ENCODE assay signal across 1 cellular context in the genomic region with DNA sequence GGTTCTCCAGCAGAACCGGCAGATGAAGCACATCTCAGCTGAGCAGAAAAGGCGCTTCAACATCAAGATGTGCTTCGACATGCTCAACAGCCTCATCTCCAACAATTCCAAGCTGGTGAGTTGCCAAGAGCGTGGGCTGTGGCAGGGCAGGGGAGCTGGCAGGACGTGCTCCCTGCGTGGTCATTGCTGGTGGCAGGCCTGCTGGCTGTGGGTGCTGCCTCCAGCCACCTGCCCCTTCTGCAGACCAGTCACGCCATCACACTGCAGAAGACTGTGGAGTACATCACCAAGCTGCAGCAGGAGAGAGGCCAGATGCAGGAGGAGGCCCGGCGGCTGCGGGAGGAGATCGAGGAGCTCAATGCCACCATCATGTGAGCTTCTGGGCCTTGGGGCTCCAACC.
TF ChIP-seq lines count a peak whose summit lies in the region.

No MANE protein-coding gene starts in this region.

TF ChIP-seq in H1, 55 proteins besides CTCF, POLR2A, EP300 and RAD21:
- TF ChIP-seq, protein P1, sequence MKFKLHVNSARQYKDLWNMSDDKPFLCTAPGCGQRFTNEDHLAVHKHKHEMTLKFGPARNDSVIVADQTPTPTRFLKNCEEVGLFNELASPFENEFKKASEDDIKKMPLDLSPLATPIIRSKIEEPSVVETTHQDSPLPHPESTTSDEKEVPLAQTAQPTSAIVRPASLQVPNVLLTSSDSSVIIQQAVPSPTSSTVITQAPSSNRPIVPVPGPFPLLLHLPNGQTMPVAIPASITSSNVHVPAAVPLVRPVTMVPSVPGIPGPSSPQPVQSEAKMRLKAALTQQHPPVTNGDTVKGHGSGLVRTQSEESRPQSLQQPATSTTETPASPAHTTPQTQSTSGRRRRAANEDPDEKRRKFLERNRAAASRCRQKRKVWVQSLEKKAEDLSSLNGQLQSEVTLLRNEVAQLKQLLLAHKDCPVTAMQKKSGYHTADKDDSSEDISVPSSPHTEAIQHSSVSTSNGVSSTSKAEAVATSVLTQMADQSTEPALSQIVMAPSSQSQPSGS (IDR thresholded peaks at IDR 0.05; ENCODE audit: low read length): no peak
- TF ChIP-seq CBX8 (IDR thresholded peaks at IDR 0.05; ENCODE audit: borderline replicate concordance, low read depth, low read length) (no peak), SP4 (IDR thresholded peaks at IDR 0.05; ENCODE audit: low read length) (no peak), RNF2 (IDR thresholded peaks at IDR 0.05; ENCODE audit: borderline replicate concordance, low read depth, low read length, missing control alignments, poor library complexity, severe bottlenecking) (no peak), RXRA (IDR thresholded peaks at IDR 0.05; ENCODE audit: insufficient read depth, low read depth, low read length) (no peak), CBX5 (IDR thresholded peaks at IDR 0.05; ENCODE audit: low read depth, low read length) (no peak), FOSL1 (IDR thresholded peaks at IDR 0.05; ENCODE audit: insufficient read depth, low read depth, low read length) (no peak), TBP (IDR thresholded peaks at IDR 0.05; ENCODE audit: low read depth, low read length) (no peak), BCL11A (IDR thresholded peaks at IDR 0.05; ENCODE audit: low read depth in 2 of 2, low read length in 2 of 2) (no peak), KDM1A (IDR thresholded peaks at IDR 0.05; ENCODE audit: borderline replicate concordance, low read length) (no peak), CHD2 (IDR thresholded peaks at IDR 0.05; ENCODE audit: low read length) (no peak), TCF12 (IDR thresholded peaks at IDR 0.05; ENCODE audit: low read depth, low read length) (no peak)
